Comparison of ENCODE assay signal across 8 cellular contexts in the genomic region with DNA sequence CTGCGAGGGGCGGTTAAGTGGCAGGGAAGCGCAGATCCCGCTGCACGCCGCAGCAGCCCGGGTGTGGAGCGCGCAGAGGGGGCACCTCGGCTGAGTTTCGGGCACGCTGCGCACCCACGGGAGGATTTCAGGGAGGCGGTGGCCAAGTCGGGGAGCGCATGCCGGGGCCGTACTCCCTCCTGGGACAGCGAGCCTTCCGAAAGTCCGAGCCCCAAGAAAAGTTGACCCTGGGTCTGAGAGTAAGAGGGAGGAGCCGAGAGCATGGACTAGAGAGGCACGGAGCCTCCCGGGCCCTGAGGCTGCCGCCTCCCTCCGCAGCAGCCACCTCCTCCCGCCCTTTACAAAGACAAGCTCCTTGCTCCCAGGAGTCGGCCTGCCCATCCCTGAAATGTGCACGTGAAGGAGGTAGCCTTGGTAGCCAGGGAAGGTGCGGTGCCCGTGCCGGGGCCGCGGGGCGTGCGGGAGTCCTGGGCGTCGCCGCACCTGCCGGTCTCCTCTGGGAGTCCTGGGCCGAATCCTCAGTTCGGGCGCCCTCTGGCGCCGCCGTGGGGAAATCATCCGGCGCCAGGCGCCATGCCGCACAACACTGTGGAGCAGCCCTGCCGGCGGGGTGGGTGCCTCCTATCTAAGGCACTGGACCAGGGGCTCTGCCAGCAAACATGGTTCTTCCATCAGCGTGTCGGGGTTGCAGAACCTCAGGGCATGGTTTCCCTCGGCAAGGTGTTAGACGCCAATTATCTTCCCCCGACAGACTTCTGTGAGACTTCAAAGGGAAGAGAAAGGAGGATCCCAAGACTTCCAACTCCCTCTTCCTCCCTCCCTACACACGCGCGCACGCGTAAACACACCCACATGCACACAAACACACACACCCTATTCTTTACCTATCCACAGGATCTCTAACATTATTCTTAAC.
A peak's percentile ranks its signal among the peaks of the same experiment; 100 is the strongest.
DNase-seq lines count a peak whose midpoint lies in the region; ATAC-seq and TF ChIP-seq lines count a peak whose summit lies in the region.

No MANE protein-coding gene starts in this region.

- peak; percentile 67 for TF ChIP-seq CTCF in AG10803 (conservative IDR thresholded peaks at IDR 0.05; ENCODE audit: low read length)

- ATAC-seq in GM18909 (IDR thresholded peaks at IDR 0.05; ENCODE audit: poor library complexity, unreplicated experiment) (peak; percentile 97), HG03175 (IDR thresholded peaks at IDR 0.05; ENCODE audit: unreplicated experiment) (peak; percentile 98)

- peak overlapping the region; percentile 50 for H3K4me3 ChIP-seq in AG10803 (ENCODE audit: low read length)

- DNase-seq in AG10803 (ENCODE audit: low read depth) (peak; percentile 25), NCI-H460 (ENCODE audit: extremely low read depth, low read depth) (peak; percentile 77), ecto neural progenitor cell (ENCODE audit: low spot score) (peak; percentile 93), lung microvascular endothelial cell (ENCODE audit: low read depth in 2 of 2) (peak; percentile 52 to 72)
- peak; percentile 41 for DNase-seq in activated CD4-positive, alpha-beta T cell treated with anti-CD3 and anti-CD28 coated beads, Interleukin-2, amount 50 U/mL, for 1 hour
- DNase-seq in stimulated activated CD4-positive, alpha-beta T cell treated with anti-CD3 and anti-CD28 coated beads, TNF-alpha, amount 100 ng/mL, for 24 hours (ENCODE audit: low read depth in 3 of 3) = peak; percentile 39 to 73 (median 48)

Comparison
In these comparisons a context has a peak if more than half of its experiments do, and no peak if none do; other contexts are left out.
1. Peak in every context shown above with its lines: DNase-seq, ATAC-seq and H3K4me3 ChIP-seq.
2. DNase-seq: peak in every context shown above with its lines; median percentile 93 in ecto neural progenitor cell; 77 in NCI-H460; 62 in lung microvascular endothelial cell; 48 in stimulated activated CD4-positive, alpha-beta T cell treated with anti-CD3 and anti-CD28 coated beads, TNF-alpha, amount 100 ng/mL, for 24 hours; 41 in activated CD4-positive, alpha-beta T cell treated with anti-CD3 and anti-CD28 coated beads, Interleukin-2, amount 50 U/mL, for 1 hour; 25 in AG10803.